8 cellular contexts compared by ENCODE assay signal in genomic region chr11:125625225-125625593, GRCh38. TPM values are rescaled to one million over a fixed set of nuclear protein-coding genes. Genes with fewer than 3 reads are reported as not detected.
DNase-seq lines count a peak whose midpoint lies in the region; ATAC-seq, FAIRE-seq and TF ChIP-seq lines count a peak whose summit lies in the region.

No MANE protein-coding gene starts in this region.

- POLR2A ChIA-PET in A549 (lab: Yijun Ruan, JAX), result interaction anchor here (1.9 kb wide), 1 partner anchor 262 kb away, joined by 5 read pairs; the partner anchor contains the start of gene HYLS1

- 3% methylated on average over 16 of the region's 16 CpGs for WGBS in A549 (ENCODE audit: missing lambda C conversion rate)

- H3K9me3 ChIP-seq in A549, result no peaks in the 10 kb centered on the region

- DNase-seq in A549 (ENCODE audit: low read depth in 1 of 2, low spot score in 1 of 2), result no peak
- DNase-seq in Right ventricle myocardium superior, result no peak
- DNase-seq in sciatic nerve (ENCODE audit: low spot score), result no peak
- DNase-seq in NCI-H2029 (lab: John Stamatoyannopoulos, UW), result no peak
- DNase-seq in NCI-H526 treated with DMSO at 0.1 percent for 48 hours (lab: John Stamatoyannopoulos, UW), result no peak

- no peak for FAIRE-seq in A549 (lab: Jason Lieb, UNC)

- intact Hi-C loops in Right ventricle myocardium superior (cut with DNase I) (loop anchor here (10.0 kb wide), 2 partner anchors 50 to 250 kb away; no protein-coding TSS in a partner anchor), sciatic nerve (cut with DNase I) (no loop called here)

- ATAC-seq in A549 (no peak; a peak in 2 of 6 replicates), GM21717 (IDR thresholded peaks at IDR 0.05; ENCODE audit: unreplicated experiment) (peak; percentile 24), Right ventricle myocardium superior (ENCODE audit: poor library complexity) (peak; percentile 66), sciatic nerve (peak; percentile 59), GM18519 (IDR thresholded peaks at IDR 0.05; ENCODE audit: low FRiP score, unreplicated experiment) (no peak)

- H3K4me1 ChIP-seq in A549, result peaks cover 27% of the 10 kb centered on the region

- H3K27ac ChIP-seq in A549 (peak overlapping the region; percentile 84 to 88), VCaP (peak overlapping the region; percentile 96)

- no peak for TF ChIP-seq POLR2A in A549 (IDR thresholded peaks at IDR 0.05; ENCODE audit: low read length)

- no peak for TF ChIP-seq EP300 in A549 (IDR thresholded peaks at IDR 0.05)

- peak overlapping the region; percentile 60 for H3K4me3 ChIP-seq in A549

- TF ChIP-seq CTCF in A549 (IDR thresholded peaks at IDR 0.05) (no peak), VCaP (conservative IDR thresholded peaks at IDR 0.05) (no peak)

- CTCF ChIA-PET in A549 (lab: Yijun Ruan, JAX), result interaction anchor here (1.1 to 1.8 kb wide), 2 partner anchors 34 to 254 kb away, joined by 4 read pairs; no protein-coding TSS in a partner anchor

- no peak for TF ChIP-seq RAD21 in A549 (conservative IDR thresholded peaks at IDR 0.05 in 1 of 2, IDR thresholded peaks at IDR 0.05 in 1 of 2)

- peak overlapping the region; percentile 79 for H3K4me2 ChIP-seq in A549

TF ChIP-seq in A549, 52 proteins besides CTCF, POLR2A, EP300 and RAD21:
- TF ChIP-seq E2F6 (IDR thresholded peaks at IDR 0.05; ENCODE audit: borderline replicate concordance, low read depth), result peak; percentile 58; the same call in 1 of the 2 replicates
- no peak for TF ChIP-seq NPAS2 (CRISPR knock-in tag; IDR thresholded peaks at IDR 0.05; ENCODE audit: borderline replicate concordance)

RNA-seq across cellular contexts. Expression of gene CHEK1, which starts 0.2 kb away (rescaled TPM):
- polyA plus RNA-seq in A549 (2011; rRNA removed) (47.0 and 64.5 TPM in 2 replicates), A549 (2017; fragmentation: RNase III; extraction: RNeasy Plus Mini Kit Qiagen cat#74134 plus additional on column Dnase treatment) (35.2 to 39.0 TPM (median 38.8 TPM) in 3 replicates)
- polyA plus RNA-seq in A549 (2012; cell fraction: cytosol; rRNA removed), result 15.7 and 16.0 TPM in 2 replicates
- 6.1 and 9.5 TPM in 2 replicates for polyA plus RNA-seq in A549 (2012; cell fraction: nucleus; rRNA removed)
- polyA minus RNA-seq in A549 (2011; rRNA and poly(A)+ RNA removed), result 20.1 and 24.1 TPM in 2 replicates
- total RNA-seq in Right ventricle myocardium superior (0.83 TPM), sciatic nerve (1.7 TPM)

RNA-seq across cellular contexts. Expression of gene STT3A, which starts 32.6 kb away (rescaled TPM):
- polyA plus RNA-seq in A549 (2011; rRNA removed) (197 and 283 TPM in 2 replicates), A549 (2017; fragmentation: RNase III; extraction: RNeasy Plus Mini Kit Qiagen cat#74134 plus additional on column Dnase treatment) (83.8 to 92.1 TPM (median 89.6 TPM) in 3 replicates)
- 46.9 and 47.2 TPM in 2 replicates for polyA plus RNA-seq in A549 (2012; cell fraction: cytosol; rRNA removed)
- polyA plus RNA-seq in A549 (2012; cell fraction: nucleus; rRNA removed), result 66.0 and 90.3 TPM in 2 replicates
- 536 and 572 TPM in 2 replicates for polyA minus RNA-seq in A549 (2011; rRNA and poly(A)+ RNA removed)
- total RNA-seq in Right ventricle myocardium superior (54.0 TPM), sciatic nerve (100 TPM)

RNA-seq across cellular contexts. Expression of gene ACRV1, which starts 55.4 kb away (rescaled TPM):
- polyA plus RNA-seq in A549 (2011; rRNA removed) (0.19 and 0.28 TPM in 2 replicates), A549 (2017; fragmentation: RNase III; extraction: RNeasy Plus Mini Kit Qiagen cat#74134 plus additional on column Dnase treatment) (0.12 to 0.13 TPM in 2 of 3 replicates, not detected in the other)
- 0.04 and 0.09 TPM in 2 replicates for polyA plus RNA-seq in A549 (2012; cell fraction: cytosol; rRNA removed)
- 0.08 TPM in 1 of 2 replicates, not detected in the other for polyA plus RNA-seq in A549 (2012; cell fraction: nucleus; rRNA removed)
- polyA minus RNA-seq in A549 (2011; rRNA and poly(A)+ RNA removed), result not detected in 2 replicates
- total RNA-seq in Right ventricle myocardium superior (not detected), sciatic nerve (not detected)

RNA-seq across cellular contexts. Expression of gene EI24, which starts 55.9 kb away (rescaled TPM):
- polyA plus RNA-seq in A549 (2011; rRNA removed) (132 and 138 TPM in 2 replicates), A549 (2017; fragmentation: RNase III; extraction: RNeasy Plus Mini Kit Qiagen cat#74134 plus additional on column Dnase treatment) (106 to 112 TPM (median 108 TPM) in 3 replicates)
- 62.8 and 79.9 TPM in 2 replicates for polyA plus RNA-seq in A549 (2012; cell fraction: cytosol; rRNA removed)
- 21.9 and 35.8 TPM in 2 replicates for polyA plus RNA-seq in A549 (2012; cell fraction: nucleus; rRNA removed)
- polyA minus RNA-seq in A549 (2011; rRNA and poly(A)+ RNA removed), result 70.8 and 80.8 TPM in 2 replicates
- total RNA-seq in Right ventricle myocardium superior (53.0 TPM), sciatic nerve (47.1 TPM)

Comparison
In these comparisons a context has a peak if more than half of its experiments do, and no peak if none do; other contexts are left out.
1. ATAC-seq: peak in GM21717 (single experiment), Right ventricle myocardium superior (single experiment) and sciatic nerve (single experiment); none in A549 (0 of 2) and GM18519 (single experiment).